8 cellular contexts compared by ENCODE assay signal in genomic region chr4:2792711-2793577, GRCh38. TPM values are rescaled to one million over a fixed set of nuclear protein-coding genes. Genes with fewer than 3 reads are reported as not detected.
DNase-seq lines count a peak whose midpoint lies in the region; ATAC-seq and TF ChIP-seq lines count a peak whose summit lies in the region.

Gene SH3BP2 (plus strand): TSS chr4:2793085. CDS start chr4:2820618, 27,533 bp downstream.

- CTCF ChIA-PET in HEK293T (lab: Yijun Ruan, JAX): no interaction called here

- H3K4me3 ChIP-seq in CD4-positive, CD25-positive, alpha-beta regulatory T cell (ENCODE audit: low read depth, low read length): peak within 1 kb of the TSS; percentile 44
- H3K4me3 ChIP-seq in SJSA1: peak within 1 kb of the TSS; percentile 44

- DNase-seq in CD4-positive, CD25-positive, alpha-beta regulatory T cell: peak; percentile 31 to 71 (median 50)
- DNase-seq in HEK293T (ENCODE audit: extremely low spot score) (peak; percentile 88), SJSA1 (ENCODE audit: low read depth in 1 of 2, low spot score in 2 of 2) (peak in 1 of 2 experiments; percentile 69), left cardiac atrium (peak; percentile 91), progenitor cell of endocrine pancreas (ENCODE audit: low spot score, unreplicated experiment) (peak; percentile 54), GOT3 (lab: John Stamatoyannopoulos, UW) (no peak)

- H3K36me3 ChIP-seq in CD4-positive, CD25-positive, alpha-beta regulatory T cell (ENCODE audit: control insufficient read depth, insufficient read depth, low read length): no peaks in the 10 kb centered on the region
- no peaks in the 10 kb centered on the region for H3K36me3 ChIP-seq in SJSA1

- H3K27me3 ChIP-seq in CD4-positive, CD25-positive, alpha-beta regulatory T cell (ENCODE audit: control insufficient read depth, insufficient read depth, low read length): no peaks in the 10 kb centered on the region
- H3K27me3 ChIP-seq in SJSA1 (replicated peaks): no peaks in the 10 kb centered on the region

- no peaks in the 10 kb centered on the region for H3K9me3 ChIP-seq in CD4-positive, CD25-positive, alpha-beta regulatory T cell (ENCODE audit: control insufficient read depth in 2 of 2, low read length in 2 of 2)
- no peaks in the 10 kb centered on the region for H3K9me3 ChIP-seq in SJSA1 (replicated peaks)

- H3K4me1 Mint-ChIP-seq in CD4-positive, CD25-positive, alpha-beta regulatory T cell: peaks cover 0 to 69% (median 24%) of the 10 kb centered on the region in 4 donors
- no peaks in the 10 kb centered on the region for H3K4me1 Mint-ChIP-seq in progenitor cell of endocrine pancreas (ENCODE audit: low read depth)

- H3K27ac Mint-ChIP-seq in CD4-positive, CD25-positive, alpha-beta regulatory T cell: peak within 1 kb of the TSS; percentile 82 to 94 (median 92)
- no peak within 1 kb of the TSS for H3K27ac Mint-ChIP-seq in progenitor cell of endocrine pancreas

- TF ChIP-seq CTCF in progenitor cell of endocrine pancreas (IDR thresholded peaks at IDR 0.05; ENCODE audit: unreplicated experiment): no peak

- H3K27me3 Mint-ChIP-seq in CD4-positive, CD25-positive, alpha-beta regulatory T cell: no peaks in the 10 kb centered on the region
- H3K27me3 Mint-ChIP-seq in progenitor cell of endocrine pancreas: peaks cover 42% of the 10 kb centered on the region

- intact Hi-C loops in left cardiac atrium (cut with DNase I): loop anchor here in 1 of 2 donors (5.0 kb wide), 1 partner anchor 49 kb away; the partner anchor contains the start of gene ADD1

- peaks cover 0 to 2% (median 0%) of the 10 kb centered on the region in 7 donors for H3K9me3 Mint-ChIP-seq in CD4-positive, CD25-positive, alpha-beta regulatory T cell
- no peaks in the 10 kb centered on the region for H3K9me3 Mint-ChIP-seq in progenitor cell of endocrine pancreas (ENCODE audit: low read depth)

- POLR2A ChIA-PET in HEK293T (lab: Yijun Ruan, JAX): no interaction called here

- peak; percentile 25 to 51 for ATAC-seq in CD4-positive, CD25-positive, alpha-beta regulatory T cell (ENCODE audit: low read depth in 2 of 2)
- ATAC-seq in left cardiac atrium (peak; percentile 71 to 74), HG03460 (IDR thresholded peaks at IDR 0.05; ENCODE audit: unreplicated experiment) (no peak)

- peak within 1 kb of the TSS; percentile 81 to 89 (median 86) for H3K4me3 Mint-ChIP-seq in CD4-positive, CD25-positive, alpha-beta regulatory T cell
- H3K4me3 Mint-ChIP-seq in progenitor cell of endocrine pancreas (ENCODE audit: low read depth): peak within 1 kb of the TSS; percentile 58

- peak within 1 kb of the TSS; percentile 33 for H3K27ac ChIP-seq in CD4-positive, CD25-positive, alpha-beta regulatory T cell (ENCODE audit: insufficient read depth, low read length, poor library complexity, severe bottlenecking)
- no peak within 1 kb of the TSS for H3K27ac ChIP-seq in SJSA1
- peak within 1 kb of the TSS; percentile 44 for H3K27ac ChIP-seq in angular gyrus (ENCODE audit: low read depth, low read length)

- H3K4me1 ChIP-seq in CD4-positive, CD25-positive, alpha-beta regulatory T cell (ENCODE audit: control insufficient read depth, insufficient read depth, low read length, poor library complexity, severe bottlenecking): peaks cover 41% of the 10 kb centered on the region
- H3K4me1 ChIP-seq in SJSA1 (replicated peaks): peaks cover 21% of the 10 kb centered on the region

- no peaks in the 10 kb centered on the region for H3K36me3 Mint-ChIP-seq in CD4-positive, CD25-positive, alpha-beta regulatory T cell
- no peaks in the 10 kb centered on the region for H3K36me3 Mint-ChIP-seq in progenitor cell of endocrine pancreas (ENCODE audit: insufficient read depth)

TF ChIP-seq in HEK293T, 16 proteins besides CTCF, POLR2A, EP300 and RAD21:
- no peak for TF ChIP-seq BHLHE40 (IDR thresholded peaks at IDR 0.05; ENCODE audit: borderline replicate concordance)
- peak; percentile 88 for TF ChIP-seq L3MBTL2 (conservative IDR thresholded peaks at IDR 0.05)
- TF ChIP-seq SP1 (IDR thresholded peaks at IDR 0.05): no peak
- TF ChIP-seq NFRKB (IDR thresholded peaks at IDR 0.05): no peak
- TF ChIP-seq ELF4 (IDR thresholded peaks at IDR 0.05): no peak
- no peak for TF ChIP-seq PKNOX1 (IDR thresholded peaks at IDR 0.05)

RNA-seq across cellular contexts. Expression of gene SH3BP2, which starts in this region (rescaled TPM):
- 61.7 TPM for total RNA-seq in CD4-positive, CD25-positive, alpha-beta regulatory T cell
- 1 to 10 TPM; 7.6 to 8.6 (median 8.4) TPM for polyA plus RNA-seq in CD4-positive, CD25-positive, alpha-beta regulatory T cell
- total RNA-seq in SJSA1 (2014; rRNA removed; shearing (Covaris generic)): 5.9 and 7.6 TPM in 2 replicates
- 10 to 100 TPM; 28.3 to 28.5 TPM for total RNA-seq in left cardiac atrium
- 67.7 and 70.8 TPM in 2 replicates for total RNA-seq in progenitor cell of endocrine pancreas
